1 cellular context compared by ENCODE assay signal in genomic region chr14:23396126-23396525, GRCh38.
TF ChIP-seq lines count a peak whose summit lies in the region.

No MANE protein-coding gene starts in this region.

TF ChIP-seq in IMR-90, 13 proteins besides CTCF, POLR2A, EP300 and RAD21:
- TF ChIP-seq ELK1 (IDR thresholded peaks at IDR 0.05; ENCODE audit: borderline replicate concordance, low read depth, low read length): no peak
